Comparison of ENCODE assay signal across 11 cellular contexts in the genomic region with DNA sequence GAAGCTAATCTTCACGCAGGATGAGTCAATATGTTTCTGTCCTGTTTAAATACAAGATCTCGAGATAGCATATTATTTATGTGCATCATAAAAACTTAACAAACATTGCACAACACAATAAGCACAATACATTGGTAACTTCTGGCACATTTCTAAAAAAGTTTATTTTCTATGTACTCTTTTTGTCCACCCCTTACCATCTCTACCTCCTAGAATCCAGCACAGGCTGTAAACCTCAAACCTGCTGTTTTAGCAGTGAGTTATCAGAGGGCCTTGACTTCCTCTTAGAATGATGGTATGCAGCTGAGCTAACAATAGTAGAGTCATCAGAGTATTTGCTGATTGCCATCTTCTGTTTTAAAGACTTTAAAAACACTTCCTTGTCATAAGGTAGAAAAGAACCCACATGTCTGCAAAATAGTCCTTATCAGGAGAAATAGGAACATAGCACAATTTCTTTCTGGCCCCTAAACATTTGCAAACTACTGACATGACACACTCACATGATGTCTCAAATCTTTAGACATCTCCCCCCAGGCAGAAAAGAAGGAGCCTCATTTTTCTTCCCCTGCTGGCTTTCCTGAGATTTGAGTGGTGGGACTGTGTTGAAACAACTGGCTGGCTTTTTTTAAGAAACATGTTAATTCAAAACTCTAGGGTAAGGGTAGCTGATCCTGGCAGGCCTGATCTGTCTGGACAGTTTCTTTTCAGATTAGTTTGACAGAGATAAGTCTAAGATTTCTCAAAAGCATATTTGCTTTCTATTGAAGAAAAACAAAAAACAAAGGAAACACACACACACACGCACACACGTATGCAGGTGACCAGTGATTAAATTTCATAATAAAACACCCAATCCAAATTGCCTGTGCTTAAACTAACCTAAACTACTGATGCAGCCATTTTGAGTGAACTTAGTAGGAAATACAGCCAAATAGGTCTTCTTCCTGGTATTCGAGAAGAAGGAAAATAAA. TPM values are rescaled to one million over a fixed set of nuclear protein-coding genes. Genes with fewer than 3 reads are reported as not detected.
DNase-seq lines count a peak whose midpoint lies in the region; ATAC-seq, FAIRE-seq and TF ChIP-seq lines count a peak whose summit lies in the region.
"Had no signal": no experiment of that assay in that cellular context is flagged by ENCODE, and none has a peak within 500 bp of the region (broad histone marks: within the 10 kb centered on the region; RNA-seq: fewer than 3 reads in every experiment).

No MANE protein-coding gene starts in this region.

- H3K9ac ChIP-seq in adipocyte (ENCODE audit: low read length) (peak overlapping the region; percentile 3), neural progenitor cell (no peak overlapping the region)

- H3K27me3 ChIP-seq in adipocyte (replicated peaks; ENCODE audit: control insufficient read depth, insufficient read depth, low read length) (no peaks in the 10 kb centered on the region), neural progenitor cell (no peaks in the 10 kb centered on the region)
- H3K27me3 ChIP-seq: testis had no signal

- H3K27ac Mint-ChIP-seq in neural progenitor cell = peak overlapping the region; percentile 90

- CTCF ChIA-PET in RWPE1 (lab: Yijun Ruan, JAX) = interaction anchor here (0.6 to 0.9 kb wide), 3 partner anchors 72 to 778 kb away, joined by 3 to 4 read pairs (median 4); no protein-coding TSS in a partner anchor

- TF ChIP-seq CTCF in neural progenitor cell (IDR thresholded peaks at IDR 0.05) (no peak), RWPE1 (conservative IDR thresholded peaks at IDR 0.05; ENCODE audit: low read depth) (no peak)

- no peak for FAIRE-seq in RCC 7860 (lab: Jason Lieb, UNC)
- FAIRE-seq: H1 had no signal

- peaks cover 22% of the 10 kb centered on the region for H3K4me1 Mint-ChIP-seq in neural progenitor cell

- H3F3A ChIP-seq in neural progenitor cell (ENCODE audit: low read depth) = peaks cover 5% of the 10 kb centered on the region

- H3K36me3 ChIP-seq in KOPT-K1 (ENCODE audit: insufficient read depth, low read length) (no peaks in the 10 kb centered on the region), adipocyte (ENCODE audit: control insufficient read depth, insufficient read depth, low read length, severe bottlenecking) (no peaks in the 10 kb centered on the region), neural progenitor cell (no peaks in the 10 kb centered on the region)

- no peaks in the 10 kb centered on the region for H4K20me1 ChIP-seq in neural progenitor cell (ENCODE audit: low read depth)

- H3K4me2 ChIP-seq in neural progenitor cell = no peak overlapping the region

- no peak for ATAC-seq in HG02763 (IDR thresholded peaks at IDR 0.05; ENCODE audit: unreplicated experiment)

- no peaks in the 10 kb centered on the region for H3K9me3 Mint-ChIP-seq in neural progenitor cell

- H3K4me3 Mint-ChIP-seq in neural progenitor cell = no peak overlapping the region

- H3K27me3 Mint-ChIP-seq in neural progenitor cell (ENCODE audit: insufficient read depth, low read depth) = no peaks in the 10 kb centered on the region

- peaks cover 19% of the 10 kb centered on the region for H3K4me1 ChIP-seq in adipocyte (ENCODE audit: control insufficient read depth, insufficient read depth, low read length)
- H3K4me1 ChIP-seq in neural progenitor cell = peaks cover 9% of the 10 kb centered on the region
- H3K4me1 ChIP-seq: testis had no signal

- H3K9me3 ChIP-seq in KOPT-K1 (ENCODE audit: insufficient read depth, low read length, poor library complexity, severe bottlenecking) (no peaks in the 10 kb centered on the region), adipocyte (ENCODE audit: control insufficient read depth, low read length) (no peaks in the 10 kb centered on the region), neural progenitor cell (ENCODE audit: low read depth) (no peaks in the 10 kb centered on the region)
- H3K9me3 ChIP-seq: testis had no signal

- H3K27ac ChIP-seq in KOPT-K1 (ENCODE audit: low read depth, low read length, poor library complexity, severe bottlenecking) (peak overlapping the region; percentile 36), neural progenitor cell (no peak overlapping the region), RWPE1 (no peak overlapping the region)
- H3K27ac ChIP-seq: testis had no signal

- no peaks in the 10 kb centered on the region for H3K79me2 ChIP-seq in neural progenitor cell (ENCODE audit: low read depth)

- POLR2A ChIA-PET in RWPE1 (lab: Yijun Ruan, JAX; ENCODE audit: low non-redundant PET) = no interaction called here

- peak; percentile 62 for DNase-seq in CMK (ENCODE audit: low read depth)
- DNase-seq in adipocyte (ENCODE audit: low read depth) = peak; percentile 23
- DNase-seq in neural progenitor cell (ENCODE audit: low spot score) = no peak
- no peak for DNase-seq in cerebellum (ENCODE audit: low spot score)
- DNase-seq in RCC 7860 (ENCODE audit: low spot score) = no peak
- DNase-seq in RWPE1 (ENCODE audit: low spot score) = no peak
- DNase-seq: T-helper 9 cell, testis had no signal

- H3K4me3 ChIP-seq in adipocyte (ENCODE audit: low read length) = no peak overlapping the region
- H3K4me3 ChIP-seq in neural progenitor cell = no peak overlapping the region
- H3K4me3 ChIP-seq: testis had no signal

- H2AFZ ChIP-seq in neural progenitor cell (replicated peaks) = peak overlapping the region; percentile 46

- H3K36me3 Mint-ChIP-seq in neural progenitor cell = no peaks in the 10 kb centered on the region

RNA-seq across cellular contexts. Expression of gene CCNG2, which starts 10.3 kb away (rescaled TPM):
- 214 and 366 TPM in 2 replicates for total RNA-seq in neural progenitor cell (ENCODE audit: low replicate concordance)
- 75.6 TPM for total RNA-seq in cerebellum

Comparison
In these comparisons a context has a peak if more than half of its experiments do, and no peak if none do; other contexts are left out.
1. DNase-seq: peak in CMK (single experiment) and adipocyte (single experiment); none in neural progenitor cell (single experiment), cerebellum (single experiment), RCC 7860 (single experiment) and RWPE1 (single experiment).